Comparison of ENCODE assay signal across 26 cellular contexts in genomic region chr14:101457177-101457935, GRCh38.
DNase-seq lines count a peak whose midpoint lies in the region; ATAC-seq and TF ChIP-seq lines count a peak whose summit lies in the region.
"Had no signal": no experiment of that assay in that cellular context is flagged by ENCODE, and none has a peak within 500 bp of the region (broad histone marks: within the 10 kb centered on the region; RNA-seq: fewer than 3 reads in every experiment).

No MANE protein-coding gene starts in this region.

- WGBS in gastroesophageal sphincter (ENCODE audit: low coverage in 1 of 2), 2 donors, result 0 to 5% methylated on average over 1 to 10 of the region's 93 CpGs

- no peak overlapping the region for H3K27ac Mint-ChIP-seq in activated T-cell treated with anti-CD3 and anti-CD28 coated beads, Interleukin-2, amount 50 U/mL, for 72 hours
- no peak overlapping the region for H3K27ac Mint-ChIP-seq in nephron
- H3K27ac Mint-ChIP-seq: B cell; T-helper 2 cell treated with Interferon-gamma antibody and Interleukin-4, amounts not matched to agents 5 μg/mL and 100 μg/mL, for 36 hours had no signal

- H3K27me3 ChIP-seq in gastroesophageal sphincter (peaks cover 90% of the 10 kb centered on the region), upper lobe of right lung (peaks cover 85% of the 10 kb centered on the region)

- H3K9me3 Mint-ChIP-seq in activated T-cell treated with anti-CD3 and anti-CD28 coated beads, Interleukin-2, amount 50 U/mL, for 72 hours, result no peaks in the 10 kb centered on the region
- peaks cover 12% of the 10 kb centered on the region for H3K9me3 Mint-ChIP-seq in nephron
- H3K9me3 Mint-ChIP-seq: T-helper 2 cell treated with Interferon-gamma antibody and Interleukin-4, amounts not matched to agents 5 μg/mL and 100 μg/mL, for 36 hours had no signal

- TF ChIP-seq POLR2A in gastroesophageal sphincter (IDR thresholded peaks at IDR 0.05), result no peak

- H3K36me3 ChIP-seq in gastroesophageal sphincter (no peaks in the 10 kb centered on the region), upper lobe of right lung (no peaks in the 10 kb centered on the region)
- H3K36me3 ChIP-seq: esophagus muscularis mucosa, left lung, ovary, transverse colon, WERI-Rb-1 had no signal

- TF ChIP-seq EP300 in gastroesophageal sphincter (IDR thresholded peaks at IDR 0.05), result no peak

- intact Hi-C loops in upper lobe of right lung (cut with DNase I), result no loop called here

- peaks cover 67% of the 10 kb centered on the region for H3K27me3 Mint-ChIP-seq in activated T-cell treated with anti-CD3 and anti-CD28 coated beads, Interleukin-2, amount 50 U/mL, for 72 hours (ENCODE audit: low read depth)
- peaks cover 86% of the 10 kb centered on the region for H3K27me3 Mint-ChIP-seq in nephron (ENCODE audit: low read depth)

- peaks cover 4% of the 10 kb centered on the region for H3K4me1 Mint-ChIP-seq in activated T-cell treated with anti-CD3 and anti-CD28 coated beads, Interleukin-2, amount 50 U/mL, for 72 hours (ENCODE audit: low read depth)
- peaks cover 11% of the 10 kb centered on the region for H3K4me1 Mint-ChIP-seq in nephron

- no peaks in the 10 kb centered on the region for H3K9me3 ChIP-seq in gastroesophageal sphincter
- no peaks in the 10 kb centered on the region for H3K9me3 ChIP-seq in upper lobe of right lung
- H3K9me3 ChIP-seq: esophagus muscularis mucosa, left lung, ovary, transverse colon had no signal

- no peak for ATAC-seq in activated T-cell treated with anti-CD3 and anti-CD28 coated beads, Interleukin-2, amount 50 U/mL, for 72 hours (replicated peaks in 1 of 2)
- ATAC-seq in gastroesophageal sphincter, result peak; percentile 19
- no peak for ATAC-seq in upper lobe of right lung
- no peak for ATAC-seq in HG03460 (IDR thresholded peaks at IDR 0.05; ENCODE audit: unreplicated experiment)
- ATAC-seq in HG02884 (IDR thresholded peaks at IDR 0.05; ENCODE audit: unreplicated experiment), result no peak
- ATAC-seq: left lung, right cardiac atrium had no signal

- peaks cover 0 to 22% (median 5%) of the 10 kb centered on the region in 3 donors for H3K4me1 ChIP-seq in gastroesophageal sphincter
- peaks cover 8% of the 10 kb centered on the region for H3K4me1 ChIP-seq in upper lobe of right lung

- no peaks in the 10 kb centered on the region for H3K36me3 Mint-ChIP-seq in activated T-cell treated with anti-CD3 and anti-CD28 coated beads, Interleukin-2, amount 50 U/mL, for 72 hours (ENCODE audit: insufficient read depth in 2 of 2)
- H3K36me3 Mint-ChIP-seq in nephron (ENCODE audit: low read depth), result no peaks in the 10 kb centered on the region

- TF ChIP-seq CTCF in gastroesophageal sphincter (IDR thresholded peaks at IDR 0.05), result no peak
- no peak for TF ChIP-seq CTCF in nephron (IDR thresholded peaks at IDR 0.05; ENCODE audit: unreplicated experiment in 3 of 3)
- no peak for TF ChIP-seq CTCF in upper lobe of right lung (IDR thresholded peaks at IDR 0.05)

- no peak overlapping the region for H3K27ac ChIP-seq in gastroesophageal sphincter
- H3K27ac ChIP-seq in upper lobe of right lung, result no peak overlapping the region
- H3K27ac ChIP-seq: esophagus muscularis mucosa, left lung, ovary, SK-N-MC, transverse colon, WERI-Rb-1 had no signal

- peak overlapping the region; percentile 12 to 19 for H3K4me3 Mint-ChIP-seq in activated T-cell treated with anti-CD3 and anti-CD28 coated beads, Interleukin-2, amount 50 U/mL, for 72 hours
- H3K4me3 Mint-ChIP-seq in nephron, result peak overlapping the region; percentile 27 to 55 (median 53)
- H3K4me3 Mint-ChIP-seq: B cell; T-helper 2 cell treated with Interferon-gamma antibody and Interleukin-4, amounts not matched to agents 5 μg/mL and 100 μg/mL, for 36 hours had no signal

- H3K4me3 ChIP-seq in gastroesophageal sphincter (no peak overlapping the region), upper lobe of right lung (no peak overlapping the region)
- H3K4me3 ChIP-seq: left lung, ovary, SK-N-MC, transverse colon had no signal

- DNase-seq in activated T-cell treated with anti-CD3 and anti-CD28 coated beads, Interleukin-2, amount 50 U/mL, for 72 hours, result no peak
- no peak for DNase-seq in activated T-cell treated with anti-CD3 and anti-CD28 coated beads, Interleukin-2, amount 50 U/mL, for 1 hour
- peak; percentile 57 for DNase-seq in upper lobe of right lung
- no peak for DNase-seq in stimulated activated naive CD4-positive, alpha-beta T cell treated with Interleukin-2 at 50 U/mL for 16 hours (lab: John Stamatoyannopoulos, UW)
- DNase-seq: 8988T; activated CD4-positive, alpha-beta T cell treated with anti-CD3 and anti-CD28 coated beads, Interleukin-2, amount 50 U/mL, for 48 hours; activated gamma-delta T cell; amniotic stem cell; central memory CD4-positive, alpha-beta T cell; NCI-H1092; NCI-H2029; NCI-H446; right cardiac atrium; stimulated activated naive CD4-positive, alpha-beta T cell; transverse colon; WERI-Rb-1 had no signal
